In genomic region chr17:8975091-8975707, GRCh38 we compare ENCODE assay signal across 26 cellular contexts. TPM values are rescaled to one million over a fixed set of nuclear protein-coding genes. Genes with fewer than 3 reads are reported as not detected.
"Had no signal": no experiment of that assay in that cellular context is flagged by ENCODE, and none has a peak within 500 bp of the region (broad histone marks: within the 10 kb centered on the region; RNA-seq: fewer than 3 reads in every experiment).

No MANE protein-coding gene starts in this region.

- H3K27me3 Mint-ChIP-seq: dendritic cell treated with granulocyte-macrophage colony-stimulating factor and Interleukin-4, amounts not matched to agents 40 ng/mL and 50 ng/mL, for 4 days; naive thymus-derived CD8-positive, alpha-beta T cell had no signal

- FAIRE-seq: endometrium, TTC549 had no signal

- H3K27me3 ChIP-seq: body of pancreas, cardiac muscle cell, left lung, sigmoid colon, upper lobe of left lung had no signal

- H3K4me3 ChIP-seq: body of pancreas, cardiac muscle cell, left lung, lung, sigmoid colon, thoracic aorta, upper lobe of left lung had no signal

- H3K27ac ChIP-seq: body of pancreas, cardiac muscle cell, left lung, sigmoid colon, thoracic aorta, upper lobe of left lung, WERI-Rb-1 had no signal

- H3K4me1 ChIP-seq: body of pancreas, sigmoid colon, upper lobe of left lung had no signal

- H3K9me3 ChIP-seq: body of pancreas, sigmoid colon, thoracic aorta, upper lobe of left lung had no signal

- H3K9me3 Mint-ChIP-seq: dendritic cell treated with granulocyte-macrophage colony-stimulating factor and Interleukin-4, amounts not matched to agents 40 ng/mL and 50 ng/mL, for 4 days had no signal

- ATAC-seq: activated CD8-positive, alpha-beta T cell treated with anti-CD3 and anti-CD28 coated beads, Interleukin-2, amount 10 ng/mL, durations not matched to agents 7 days and 5 days; body of pancreas; left lung; naive thymus-derived CD8-positive, alpha-beta T cell had no signal

- DNase-seq: activated CD4-positive, alpha-beta T cell treated with anti-CD3 and anti-CD28 coated beads for 1 hour; activated CD4-positive, alpha-beta T cell treated with anti-CD3 and anti-CD28 coated beads, Interleukin-2, amount 50 U/mL, for 1 hour; activated CD8-positive, alpha-beta T cell treated with anti-CD3 and anti-CD28 coated beads, Interleukin-2, amount 10 ng/mL, durations not matched to agents 7 days and 5 days; activated gamma-delta T cell; activated naive CD4-positive, alpha-beta T cell treated with anti-CD3 and anti-CD28 coated beads, Interleukin-2, amount 50 U/mL, for 16 hours; anterior cingulate cortex; body of pancreas; effector CD4-positive, alpha-beta T cell; left lung; naive thymus-derived CD8-positive, alpha-beta T cell; retina; sigmoid colon; stimulated activated CD4-positive, alpha-beta T cell treated with anti-CD3 and anti-CD28 coated beads, Interleukin-4, amount 100 ng/mL, for 1 hour; stimulated activated naive CD4-positive, alpha-beta T cell; upper lobe of left lung; WERI-Rb-1 had no signal

- H3K27ac Mint-ChIP-seq: activated CD8-positive, alpha-beta T cell treated with anti-CD3 and anti-CD28 coated beads, Interleukin-2, amount 10 ng/mL, durations not matched to agents 7 days and 5 days; activated T-helper 1 cell treated with anti-CD3 and anti-CD28 coated beads, Interleukin-12 subunit alpha, Interleukin-12 subunit beta, Interleukin-2, Interleukin-4 antibody, amounts not matched to agents 30 ng/mL and 10 ng/mL and 1 ng/mL, durations not matched to agents 14 hours and 24 hours and 36 hours; dendritic cell treated with granulocyte-macrophage colony-stimulating factor and Interleukin-4, amounts not matched to agents 40 ng/mL and 50 ng/mL, for 4 days; progenitor cell of endocrine pancreas had no signal

- H3K4me3 Mint-ChIP-seq: activated CD8-positive, alpha-beta T cell treated with anti-CD3 and anti-CD28 coated beads, Interleukin-2, amount 10 ng/mL, durations not matched to agents 7 days and 5 days; activated T-helper 1 cell treated with anti-CD3 and anti-CD28 coated beads, Interleukin-12 subunit alpha, Interleukin-12 subunit beta, Interleukin-2, Interleukin-4 antibody, amounts not matched to agents 30 ng/mL and 10 ng/mL and 1 ng/mL, durations not matched to agents 14 hours and 24 hours and 36 hours; dendritic cell treated with granulocyte-macrophage colony-stimulating factor and Interleukin-4, amounts not matched to agents 40 ng/mL and 50 ng/mL, for 4 days; naive thymus-derived CD8-positive, alpha-beta T cell had no signal

- H3K36me3 ChIP-seq: cardiac muscle cell, left lung, sigmoid colon, thoracic aorta, upper lobe of left lung, WERI-Rb-1 had no signal

RNA-seq across cellular contexts. Expression of gene PIK3R5, which starts 9.7 kb away (rescaled TPM):
- total RNA-seq: chondrocyte, fibroblast of villous mesenchyme had no signal

RNA-seq across cellular contexts. Expression of gene NTN1, which starts 46.1 kb away (rescaled TPM):
- total RNA-seq: activated CD8-positive, alpha-beta T cell treated with anti-CD3 and anti-CD28 coated beads, Interleukin-2, amount 10 ng/mL, durations not matched to agents 7 days and 5 days had no signal
- polyA plus RNA-seq: naive thymus-derived CD8-positive, alpha-beta T cell had no signal
